ENCODE assay signal across 15 cellular contexts in genomic region chr5:4043135-4043534, GRCh38.
DNase-seq lines count a peak whose midpoint lies in the region; ATAC-seq and TF ChIP-seq lines count a peak whose summit lies in the region.
"Had no signal": no experiment of that assay in that cellular context is flagged by ENCODE, and none has a peak within 500 bp of the region (broad histone marks: within the 10 kb centered on the region; RNA-seq: fewer than 3 reads in every experiment).

No MANE protein-coding gene starts in this region.

- peaks cover 0 to 10% (median 0%) of the 10 kb centered on the region in 11 experiments; a peak in 2 of 22 replicates for H3K36me3 ChIP-seq in BLaER1 treated with 17β-estradiol and CSF1 and Interleukin-3, amounts not matched to agents 10 nM and 100 nM
- H3K36me3 ChIP-seq in esophagus muscularis mucosa, result no peaks in the 10 kb centered on the region
- H3K36me3 ChIP-seq in neutrophil, result no peaks in the 10 kb centered on the region
- H3K36me3 ChIP-seq: BE2C had no signal

- DNase-seq in activated naive CD4-positive, alpha-beta T cell treated with anti-CD3 and anti-CD28 coated beads, Interleukin-2, amount 10 ng/mL, durations not matched to agents 7 days and 5 days, result no peak
- DNase-seq in activated naive CD4-positive, alpha-beta T cell treated with Interleukin-2 at 50 U/mL for 16 hours, result no peak
- DNase-seq in esophagus muscularis mucosa (ENCODE audit: extremely low spot score), result peak; percentile 37
- no peak for DNase-seq in activated CD8-positive, alpha-beta T cell treated with anti-CD3 and anti-CD28 coated beads, Interleukin-2, amount 10 ng/mL, durations not matched to agents 7 days and 5 days
- DNase-seq: ACHN; BE2C; Caco-2; CD4-positive, alpha-beta T cell; GF-D8; H9 had no signal

- H3K4me1 ChIP-seq in BLaER1 treated with 17β-estradiol and CSF1 and Interleukin-3, amounts not matched to agents 10 nM and 100 nM, result peaks cover 12 to 39% (median 24%) of the 10 kb centered on the region in 10 experiments
- peaks cover 0 to 6% (median 0%) of the 10 kb centered on the region in 4 donors for H3K4me1 ChIP-seq in esophagus muscularis mucosa
- H3K4me1 ChIP-seq in neutrophil (ENCODE audit: control insufficient read depth in 1 of 2, insufficient read depth in 1 of 2, low read depth in 1 of 2, low read length in 1 of 2), result peaks cover 0 to 4% of the 10 kb centered on the region in 2 experiments
- H3K4me1 ChIP-seq: BE2C, Caco-2 had no signal

- CTCF ChIA-PET in activated naive CD4-positive, alpha-beta T cell treated with anti-CD3 and anti-CD28 coated beads, Interleukin-2, amount 10 ng/mL, durations not matched to agents 7 days and 5 days (lab: Charles Lee), result no interaction called here
- CTCF ChIA-PET in activated CD8-positive, alpha-beta T cell treated with anti-CD3 and anti-CD28 coated beads, Interleukin-2, amount 10 ng/mL, durations not matched to agents 7 days and 5 days (lab: Charles Lee), result no interaction called here

- peak overlapping the region in 10 of 11 experiments; percentile 2 to 61 (median 49); a peak in 14 of 22 replicates for H3K4me2 ChIP-seq in BLaER1 treated with 17β-estradiol and CSF1 and Interleukin-3, amounts not matched to agents 10 nM and 100 nM

- H3K4me3 ChIP-seq in BLaER1 treated with 17β-estradiol and CSF1 and Interleukin-3, amounts not matched to agents 10 nM and 100 nM, result peak overlapping the region in 4 of 10 experiments; percentile 24 to 41 (median 27); a peak in 3 of 20 replicates
- H3K4me3 ChIP-seq in esophagus muscularis mucosa (no peak overlapping the region), neutrophil (ENCODE audit: low read depth in 1 of 2, low read length in 1 of 2) (no peak overlapping the region)

- no peak for ATAC-seq in activated T-helper 17 cell treated with anti-CD3 and anti-CD28 coated beads, Interleukin-2, amount 50 U/mL, for 72 hours (replicated peaks)
- no peak for ATAC-seq in activated CD8-positive, alpha-beta T cell treated with anti-CD3 and anti-CD28 coated beads, Interleukin-2, amount 10 ng/mL, durations not matched to agents 7 days and 5 days
- ATAC-seq in GM19452 (IDR thresholded peaks at IDR 0.05; ENCODE audit: unreplicated experiment), result no peak

- POLR2A ChIA-PET in activated CD8-positive, alpha-beta T cell treated with anti-CD3 and anti-CD28 coated beads, Interleukin-2, amount 10 ng/mL, durations not matched to agents 7 days and 5 days (lab: Charles Lee), result no interaction called here

- H3K27me3 ChIP-seq in BLaER1 treated with 17β-estradiol and CSF1 and Interleukin-3, amounts not matched to agents 10 nM and 100 nM, result no peaks in the 10 kb centered on the region
- H3K27me3 ChIP-seq in esophagus muscularis mucosa, result peaks cover 0 to 6% (median 0%) of the 10 kb centered on the region in 4 donors
- H3K27me3 ChIP-seq in neutrophil, result no peaks in the 10 kb centered on the region
- H3K27me3 ChIP-seq: BE2C had no signal

- H4K20me1 ChIP-seq in BLaER1 treated with 17β-estradiol and CSF1 and Interleukin-3, amounts not matched to agents 10 nM and 100 nM, result no peaks in the 10 kb centered on the region

- H3K9me3 ChIP-seq in BLaER1 treated with 17β-estradiol and CSF1 and Interleukin-3, amounts not matched to agents 10 nM and 100 nM (replicated peaks in 1 of 11), result peaks cover 57 to 78% (median 69%) of the 10 kb centered on the region in 11 experiments
- H3K9me3 ChIP-seq in esophagus muscularis mucosa (no peaks in the 10 kb centered on the region), neutrophil (no peaks in the 10 kb centered on the region)
- H3K9me3 ChIP-seq: BE2C, Caco-2 had no signal

- H3K27me3 Mint-ChIP-seq in activated naive CD4-positive, alpha-beta T cell treated with anti-CD3 and anti-CD28 coated beads, Interleukin-2, amount 10 ng/mL, durations not matched to agents 7 days and 5 days, result no peaks in the 10 kb centered on the region
- no peaks in the 10 kb centered on the region for H3K27me3 Mint-ChIP-seq in activated T-helper 17 cell treated with anti-CD3 and anti-CD28 coated beads, Interleukin-2, amount 50 U/mL, for 72 hours
- H3K27me3 Mint-ChIP-seq in activated CD8-positive, alpha-beta T cell treated with anti-CD3 and anti-CD28 coated beads, Interleukin-2, amount 10 ng/mL, durations not matched to agents 7 days and 5 days (ENCODE audit: low read depth), result no peaks in the 10 kb centered on the region
- H3K27me3 Mint-ChIP-seq: CD4-positive, alpha-beta T cell had no signal

- H3K9me3 Mint-ChIP-seq in activated naive CD4-positive, alpha-beta T cell treated with anti-CD3 and anti-CD28 coated beads, Interleukin-2, amount 10 ng/mL, durations not matched to agents 7 days and 5 days, result peaks cover 25% of the 10 kb centered on the region
- peaks cover 23% of the 10 kb centered on the region for H3K9me3 Mint-ChIP-seq in activated T-helper 17 cell treated with anti-CD3 and anti-CD28 coated beads, Interleukin-2, amount 50 U/mL, for 72 hours
- H3K9me3 Mint-ChIP-seq in activated CD8-positive, alpha-beta T cell treated with anti-CD3 and anti-CD28 coated beads, Interleukin-2, amount 10 ng/mL, durations not matched to agents 7 days and 5 days (ENCODE audit: insufficient read depth), result peaks cover 17% of the 10 kb centered on the region
- H3K9me3 Mint-ChIP-seq: CD4-positive, alpha-beta T cell had no signal

- no peak for TF ChIP-seq CTCF in esophagus muscularis mucosa (IDR thresholded peaks at IDR 0.05)
- no peak for TF ChIP-seq CTCF in neutrophil (IDR thresholded peaks at IDR 0.05)

- H3K36me3 Mint-ChIP-seq in activated naive CD4-positive, alpha-beta T cell treated with anti-CD3 and anti-CD28 coated beads, Interleukin-2, amount 10 ng/mL, durations not matched to agents 7 days and 5 days, result peaks cover 9% of the 10 kb centered on the region
- no peaks in the 10 kb centered on the region for H3K36me3 Mint-ChIP-seq in activated T-helper 17 cell treated with anti-CD3 and anti-CD28 coated beads, Interleukin-2, amount 50 U/mL, for 72 hours (ENCODE audit: low read depth)
- H3K36me3 Mint-ChIP-seq in activated CD8-positive, alpha-beta T cell treated with anti-CD3 and anti-CD28 coated beads, Interleukin-2, amount 10 ng/mL, durations not matched to agents 7 days and 5 days (ENCODE audit: low read depth), result peaks cover 3% of the 10 kb centered on the region

- no peak for TF ChIP-seq POLR2A in esophagus muscularis mucosa (IDR thresholded peaks at IDR 0.05; ENCODE audit: low read depth)

- H3K27ac ChIP-seq in BLaER1 treated with 17β-estradiol and CSF1 and Interleukin-3, amounts not matched to agents 10 nM and 100 nM, result peak overlapping the region in 9 of 11 experiments; percentile 73 to 88 (median 82); a peak in 18 of 22 replicates
- H3K27ac ChIP-seq in esophagus muscularis mucosa (replicated peaks in 1 of 4), result no peak overlapping the region
- H3K27ac ChIP-seq in neutrophil, result peak overlapping the region; percentile 53
- H3K27ac ChIP-seq: C4-2B had no signal

- H3K4me3 Mint-ChIP-seq in activated naive CD4-positive, alpha-beta T cell treated with anti-CD3 and anti-CD28 coated beads, Interleukin-2, amount 10 ng/mL, durations not matched to agents 7 days and 5 days, result no peak overlapping the region
- no peak overlapping the region for H3K4me3 Mint-ChIP-seq in activated T-helper 17 cell treated with anti-CD3 and anti-CD28 coated beads, Interleukin-2, amount 50 U/mL, for 72 hours
- no peak overlapping the region for H3K4me3 Mint-ChIP-seq in activated CD8-positive, alpha-beta T cell treated with anti-CD3 and anti-CD28 coated beads, Interleukin-2, amount 10 ng/mL, durations not matched to agents 7 days and 5 days
- H3K4me3 Mint-ChIP-seq: CD4-positive, alpha-beta T cell; H9 had no signal

- H3K9ac ChIP-seq in BLaER1 treated with 17β-estradiol and CSF1 and Interleukin-3, amounts not matched to agents 10 nM and 100 nM, result 0 out of 22 replicates have a peak overlapping the region, but pooled peaks of 1 of the 11 experiments have one; percentile 56

- H3K27ac Mint-ChIP-seq in activated naive CD4-positive, alpha-beta T cell treated with anti-CD3 and anti-CD28 coated beads, Interleukin-2, amount 10 ng/mL, durations not matched to agents 7 days and 5 days, result peak overlapping the region; percentile 71
- no peak overlapping the region for H3K27ac Mint-ChIP-seq in activated T-helper 17 cell treated with anti-CD3 and anti-CD28 coated beads, Interleukin-2, amount 50 U/mL, for 72 hours
- H3K27ac Mint-ChIP-seq in activated CD8-positive, alpha-beta T cell treated with anti-CD3 and anti-CD28 coated beads, Interleukin-2, amount 10 ng/mL, durations not matched to agents 7 days and 5 days, result no peak overlapping the region
- H3K27ac Mint-ChIP-seq: CD4-positive, alpha-beta T cell; H9 had no signal

- no peak for TF ChIP-seq EP300 in esophagus muscularis mucosa (IDR thresholded peaks at IDR 0.05)

- H3K4me1 Mint-ChIP-seq in activated naive CD4-positive, alpha-beta T cell treated with anti-CD3 and anti-CD28 coated beads, Interleukin-2, amount 10 ng/mL, durations not matched to agents 7 days and 5 days, result peaks cover 21% of the 10 kb centered on the region
- H3K4me1 Mint-ChIP-seq in activated T-helper 17 cell treated with anti-CD3 and anti-CD28 coated beads, Interleukin-2, amount 50 U/mL, for 72 hours, result no peaks in the 10 kb centered on the region
- H3K4me1 Mint-ChIP-seq in activated CD8-positive, alpha-beta T cell treated with anti-CD3 and anti-CD28 coated beads, Interleukin-2, amount 10 ng/mL, durations not matched to agents 7 days and 5 days (ENCODE audit: low read depth), result peaks cover 10% of the 10 kb centered on the region
- H3K4me1 Mint-ChIP-seq: H9 had no signal

- intact Hi-C loops in esophagus muscularis mucosa (cut with DNase I), result no loop called here

Comparison
In these comparisons a context has a peak if more than half of its experiments do, and no peak if none do; other contexts are left out.
1. H3K27ac ChIP-seq: peak in BLaER1 treated with 17β-estradiol and CSF1 and Interleukin-3, amounts not matched to agents 10 nM and 100 nM (9 of 11) and neutrophil (single experiment); none in esophagus muscularis mucosa (0 of 4).